In genomic region chr5:79831910-79832309, GRCh38 we compare ENCODE assay signal across 28 cellular contexts.
DNase-seq lines count a peak whose midpoint lies in the region; ATAC-seq, FAIRE-seq and TF ChIP-seq lines count a peak whose summit lies in the region.
"Had no signal": no experiment of that assay in that cellular context is flagged by ENCODE, and none has a peak within 500 bp of the region (broad histone marks: within the 10 kb centered on the region; RNA-seq: fewer than 3 reads in every experiment).

No MANE protein-coding gene starts in this region.

- H3K9me2 ChIP-seq in PC-3 (replicated peaks; ENCODE audit: low read length), result no peaks in the 10 kb centered on the region
- H3K9me2 ChIP-seq: SK-N-SH had no signal

- peak overlapping the region in 4 of 12 donors; percentile 6 to 41 (median 18) for H3K27ac ChIP-seq in heart left ventricle
- H3K27ac ChIP-seq in PC-3 (ENCODE audit: low read length), result no peak overlapping the region
- H3K27ac ChIP-seq: adrenal gland, brain microvascular endothelial cell, coronary artery, pancreas, testis, vagina had no signal

- H3K9me3 Mint-ChIP-seq in brain (peaks cover 0 to 7% (median 0%) of the 10 kb centered on the region in 5 experiments), osteocyte (ENCODE audit: unreplicated experiment) (no peaks in the 10 kb centered on the region)
- H3K9me3 Mint-ChIP-seq: natural killer cell had no signal

- no TSS peak for BruUV-seq in PC-3 (replicated peaks; lab: Mats Ljungman, UMichigan)

- intact Hi-C loops in heart left ventricle (cut with DNase I), result no loop called here
- intact Hi-C loops in cardiac septum (cut with DNase I), result no loop called here
- intact Hi-C loops in PC-3 (cut with micrococcal nuclease), result no loop called here

- CTCF ChIA-PET in PC-3 (lab: Charles Lee), result no interaction called here

- H3K36me3 Mint-ChIP-seq in brain (no peaks in the 10 kb centered on the region), osteocyte (ENCODE audit: unreplicated experiment) (no peaks in the 10 kb centered on the region)
- H3K36me3 Mint-ChIP-seq: natural killer cell had no signal

- no peak for FAIRE-seq in H54 (lab: Jason Lieb, UNC)
- FAIRE-seq: pancreas had no signal

- H3K36me3 ChIP-seq in heart left ventricle (no peaks in the 10 kb centered on the region), PC-3 (ENCODE audit: low read depth, low read length) (no peaks in the 10 kb centered on the region)
- H3K36me3 ChIP-seq: adrenal gland, brain microvascular endothelial cell, pancreas, vagina had no signal

- DNase-seq in heart left ventricle, result peak in 1 of 5 donors; percentile 51
- no peak for DNase-seq in cardiac septum (ENCODE audit: low spot score)
- peak; percentile 6 for DNase-seq in islet precursor cell
- DNase-seq in H54 (ENCODE audit: insufficient read length, low spot score), result no peak
- DNase-seq in PC-3, result no peak
- DNase-seq in osteocyte (ENCODE audit: extremely low spot score, unreplicated experiment), result no peak
- DNase-seq in NCI-H524 treated with DMSO at 0.1 percent for 48 hours (lab: John Stamatoyannopoulos, UW), result no peak
- DNase-seq: activated CD4-positive, alpha-beta T cell treated with anti-CD3 and anti-CD28 coated beads for 36 hours; activated gamma-delta T cell treated with Interleukin-2 at 50 U/mL for 16 hours; brain microvascular endothelial cell; EL; natural killer cell; NCI-H1105 treated with DMSO at 0.1 percent for 48 hours; NCI-H2107; NCI-H526 treated with DMSO at 0.1 percent for 48 hours; pancreas; right cardiac atrium; RPMI8226; SK-N-SH; stimulated activated CD4-positive, alpha-beta T cell treated with anti-CD3 and anti-CD28 coated beads, Interleukin-12 subunit alpha, Interleukin-12 subunit beta, amount 100 ng/mL, for 4 hours; stimulated activated CD4-positive, alpha-beta T cell treated with anti-CD3 and anti-CD28 coated beads, Interleukin-4, amount 100 ng/mL, for 4 hours; stimulated activated naive CD4-positive, alpha-beta T cell treated with Interleukin-2 at 50 U/mL for 16 hours; T-helper 2 cell; testis had no signal

- WGBS in heart left ventricle, 4 donors, result 20 to 29% (median 23%) methylated on average over 2 of the region's 2 CpGs

- H3K27me3 Mint-ChIP-seq in brain (peaks cover 7% of the 10 kb centered on the region), osteocyte (ENCODE audit: unreplicated experiment) (peaks cover 4% of the 10 kb centered on the region)
- H3K27me3 Mint-ChIP-seq: activated CD4-positive, alpha-beta T cell treated with anti-CD3 and anti-CD28 coated beads for 36 hours had no signal

- no peak overlapping the region for H3K9ac ChIP-seq in PC-3 (ENCODE audit: low read length)
- H3K9ac ChIP-seq: SK-N-SH had no signal

- ATAC-seq in heart left ventricle, result peak in 3 of 4 donors; percentile 14 to 48 (median 43)
- no peak for ATAC-seq in PC-3
- ATAC-seq: activated CD4-positive, alpha-beta T cell treated with anti-CD3 and anti-CD28 coated beads for 36 hours; natural killer cell; pancreas had no signal

- no peak overlapping the region for H3K4me2 ChIP-seq in PC-3 (ENCODE audit: low read length)
- H3K4me2 ChIP-seq: SK-N-SH had no signal

- no peaks in the 10 kb centered on the region for H3K79me2 ChIP-seq in PC-3 (ENCODE audit: low read length)

- H3K4me1 Mint-ChIP-seq in brain, result peaks cover 37% of the 10 kb centered on the region
- H3K4me1 Mint-ChIP-seq in osteocyte (ENCODE audit: unreplicated experiment), result no peaks in the 10 kb centered on the region
- H3K4me1 Mint-ChIP-seq: activated CD4-positive, alpha-beta T cell treated with anti-CD3 and anti-CD28 coated beads for 36 hours; natural killer cell had no signal

- no peaks in the 10 kb centered on the region for H3K27me3 ChIP-seq in heart left ventricle
- H3K27me3 ChIP-seq in PC-3 (ENCODE audit: low read length), result peaks cover 2% of the 10 kb centered on the region; the same call in 1 of the 2 replicates
- H3K27me3 ChIP-seq: adrenal gland, brain microvascular endothelial cell, pancreas, testis, vagina had no signal

- TF ChIP-seq CTCF in heart left ventricle (IDR thresholded peaks at IDR 0.05), result no peak
- no peak for TF ChIP-seq CTCF in brain (conservative IDR thresholded peaks at IDR 0.05)
- no peak for TF ChIP-seq CTCF in PC-3 (conservative IDR thresholded peaks at IDR 0.05; ENCODE audit: low read depth, low read length)
- TF ChIP-seq CTCF in osteocyte (IDR thresholded peaks at IDR 0.05), result no peak

- POLR2A ChIA-PET in PC-3 (lab: Charles Lee; ENCODE audit: unreplicated experiment), result no interaction called here

- no peak overlapping the region for H2AFZ ChIP-seq in PC-3 (ENCODE audit: low read length)

- TF ChIP-seq POLR2A in heart left ventricle (IDR thresholded peaks at IDR 0.05) (no peak), H54 (IDR thresholded peaks at IDR 0.05; ENCODE audit: low read depth, low read length) (no peak)

- H3K9me3 ChIP-seq in heart left ventricle, result no peaks in the 10 kb centered on the region
- H3K9me3 ChIP-seq in PC-3 (ENCODE audit: low read length), result no peaks in the 10 kb centered on the region
- H3K9me3 ChIP-seq: adrenal gland, pancreas, SK-N-SH, testis, vagina had no signal

- no peaks in the 10 kb centered on the region for H4K20me1 ChIP-seq in PC-3 (ENCODE audit: low read length)

- no peak overlapping the region for H3K4me3 ChIP-seq in heart left ventricle
- no peak overlapping the region for H3K4me3 ChIP-seq in PC-3 (ENCODE audit: low read length)
- H3K4me3 ChIP-seq: adrenal gland, coronary artery, pancreas, testis, vagina had no signal

- peaks cover 0 to 30% (median 11%) of the 10 kb centered on the region in 12 donors for H3K4me1 ChIP-seq in heart left ventricle
- H3K4me1 ChIP-seq in PC-3 (ENCODE audit: insufficient read depth, low read length), result no peaks in the 10 kb centered on the region
- H3K4me1 ChIP-seq: adrenal gland had no signal

- no peaks in the 10 kb centered on the region for H3F3A ChIP-seq in PC-3 (ENCODE audit: low read length, unreplicated experiment)

- H3K27ac Mint-ChIP-seq in brain, result peak overlapping the region in 3 of 5 experiments; percentile 40 to 55 (median 49)
- H3K27ac Mint-ChIP-seq in osteocyte (ENCODE audit: unreplicated experiment), result no peak overlapping the region
- H3K27ac Mint-ChIP-seq: activated CD4-positive, alpha-beta T cell treated with anti-CD3 and anti-CD28 coated beads for 36 hours; natural killer cell had no signal

- H3K4me3 Mint-ChIP-seq in brain, result peak overlapping the region in 1 of 5 experiments; percentile 15
- no peak overlapping the region for H3K4me3 Mint-ChIP-seq in osteocyte (ENCODE audit: unreplicated experiment)
- H3K4me3 Mint-ChIP-seq: activated CD4-positive, alpha-beta T cell treated with anti-CD3 and anti-CD28 coated beads for 36 hours; natural killer cell had no signal
